Comparison of ENCODE assay signal across 8 cellular contexts in genomic region chr12:119988440-119988787, GRCh38. TPM values are rescaled to one million over a fixed set of nuclear protein-coding genes. Genes with fewer than 3 reads are reported as not detected.
DNase-seq lines count a peak whose midpoint lies in the region; ATAC-seq, FAIRE-seq and TF ChIP-seq lines count a peak whose summit lies in the region.

No MANE protein-coding gene starts in this region.

- no peak overlapping the region for H2AK5ac ChIP-seq in trophoblast cell (ENCODE audit: low read length)

- H3K23ac ChIP-seq in trophoblast cell (ENCODE audit: low read length), result no peak overlapping the region

- no peak overlapping the region for H2BK12ac ChIP-seq in trophoblast cell (ENCODE audit: low read length)

- H3K4me1 ChIP-seq in trophoblast cell (ENCODE audit: control insufficient read depth in 1 of 2, insufficient read depth in 2 of 2, low read length in 2 of 2), result peaks cover 8 to 9% of the 10 kb centered on the region in 2 experiments

- H3K4me3 ChIP-seq in trophoblast cell (ENCODE audit: low read depth, low read length), result peak overlapping the region; percentile 87

- H3K4me3 Mint-ChIP-seq in T-helper 17 cell, result peak overlapping the region; percentile 89

- H4K12ac ChIP-seq in trophoblast cell (ENCODE audit: low read depth, low read length), result no peak overlapping the region

- H3K4ac ChIP-seq in trophoblast cell (ENCODE audit: low read depth, low read length), result no peak overlapping the region

- no peak for FAIRE-seq in GM12892 (lab: Jason Lieb, UNC)

- peaks cover 17% of the 10 kb centered on the region for H3K4me1 Mint-ChIP-seq in T-helper 17 cell

- H3K36me3 ChIP-seq in trophoblast cell (ENCODE audit: control insufficient read depth in 1 of 2, insufficient read depth in 2 of 2, low read length in 2 of 2), result no peaks in the 10 kb centered on the region

- H3K36me3 Mint-ChIP-seq in T-helper 17 cell (ENCODE audit: low read depth), result no peaks in the 10 kb centered on the region

- peaks cover 4% of the 10 kb centered on the region for H3K27me3 ChIP-seq in trophoblast cell (ENCODE audit: insufficient read depth, low read length)

- no CpG with 5 or more reads among the region's 15 CpGs for WGBS in trophoblast cell (ENCODE audit: extremely low coverage, insufficient coverage, insufficient read length)

- H2BK5ac ChIP-seq in trophoblast cell (ENCODE audit: low read depth, low read length, poor library complexity), result no peak overlapping the region

- H4K91ac ChIP-seq in trophoblast cell (ENCODE audit: low read depth, low read length), result no peak overlapping the region

- no peaks in the 10 kb centered on the region for H3K79me2 ChIP-seq in trophoblast cell (ENCODE audit: control insufficient read depth, insufficient read depth, low read length, poor library complexity)

- peaks cover under 1% of the 10 kb centered on the region for H3K27me3 Mint-ChIP-seq in T-helper 17 cell

- no peaks in the 10 kb centered on the region for H3K9me3 ChIP-seq in T-helper 17 cell (ENCODE audit: control insufficient read depth, low read length, poor library complexity, severe bottlenecking)
- H3K9me3 ChIP-seq in trophoblast cell (ENCODE audit: insufficient read depth, low read depth, low read length), result no peaks in the 10 kb centered on the region

- no peak overlapping the region for H3K27ac ChIP-seq in trophoblast cell (ENCODE audit: low read depth, low read length)

- DNase-seq in EL (peak; percentile 52), T-helper 17 cell (no peak), fibroblast of the conjunctiva (ENCODE audit: low read depth) (peak; percentile 13), trophoblast cell (no peak), GM12892 (ENCODE audit: insufficient read length) (no peak)

- no peak overlapping the region for H3K18ac ChIP-seq in trophoblast cell (ENCODE audit: low read length)

- peak overlapping the region; percentile 91 for H3K27ac Mint-ChIP-seq in T-helper 17 cell

- no peak overlapping the region for H2BK120ac ChIP-seq in trophoblast cell (ENCODE audit: insufficient read depth, low read length, poor library complexity)

- TF ChIP-seq POLR2A in GM12892 (IDR thresholded peaks at IDR 0.05; ENCODE audit: low read depth, low read length), result no peak

- ATAC-seq in HG02981 (IDR thresholded peaks at IDR 0.05; ENCODE audit: unreplicated experiment) (peak; percentile 2), T-helper 17 cell (peak; percentile 9), GM19463 (IDR thresholded peaks at IDR 0.05; ENCODE audit: unreplicated experiment) (no peak), GM21723 (IDR thresholded peaks at IDR 0.05; ENCODE audit: unreplicated experiment) (no peak)

- H3K14ac ChIP-seq in trophoblast cell (ENCODE audit: low read length), result no peak overlapping the region

- H3K9ac ChIP-seq in trophoblast cell (ENCODE audit: low read length), result no peak overlapping the region

- peak overlapping the region; percentile 84 for H2AFZ ChIP-seq in trophoblast cell (ENCODE audit: insufficient read depth, low read length, poor library complexity)

- peak overlapping the region; percentile 88 for H3K4me2 ChIP-seq in trophoblast cell (ENCODE audit: low read length)

- H3K79me1 ChIP-seq in trophoblast cell (ENCODE audit: low read length), result peaks cover 2% of the 10 kb centered on the region

- no peak overlapping the region for H4K8ac ChIP-seq in trophoblast cell (ENCODE audit: low read depth, low read length)

RNA-seq across cellular contexts. Expression of gene BICDL1, which starts 0.6 kb away (rescaled TPM):
- total RNA-seq in T-helper 17 cell, result 100 to 1,000 TPM; 135 to 146 TPM
- 3.3 and 4.4 TPM in 2 replicates for polyA plus RNA-seq in trophoblast cell (2013)
- 1.4 TPM for polyA plus RNA-seq in GM12892 (2012; ENCODE audit: missing spikeins)

Comparison
In these comparisons a context has a peak if more than half of its experiments do, and no peak if none do; other contexts are left out.
1. DNase-seq: peak in EL (single experiment) and fibroblast of the conjunctiva (single experiment); none in T-helper 17 cell (0 of 3), trophoblast cell (0 of 2) and GM12892 (single experiment).
2. ATAC-seq: peak in HG02981 (single experiment) and T-helper 17 cell (single experiment); none in GM19463 (single experiment) and GM21723 (single experiment).